In genomic region chr5:172420215-172420934, GRCh38 we compare ENCODE assay signal across 8 cellular contexts. TPM values are rescaled to one million over a fixed set of nuclear protein-coding genes. Genes with fewer than 3 reads are reported as not detected.
DNase-seq lines count a peak whose midpoint lies in the region; ATAC-seq and TF ChIP-seq lines count a peak whose summit lies in the region.

No MANE protein-coding gene starts in this region.

- no peak overlapping the region for H3K4me3 ChIP-seq in ACC112 (ENCODE audit: low read depth, low read length)
- no peak overlapping the region for H3K4me3 ChIP-seq in HEK293 (ENCODE audit: low read depth, low read length)
- H3K4me3 ChIP-seq in prostate gland = no peak overlapping the region

- H3K4me3 Mint-ChIP-seq in activated CD4-positive, alpha-beta memory T cell treated with anti-CD3 and anti-CD28 coated beads for 36 hours = no peak overlapping the region
- no peak overlapping the region for H3K4me3 Mint-ChIP-seq in stimulated activated memory B cell treated with anti-CD40 and anti-IgM and Interleukin-4, amounts not matched to agents 10 μg/mL and 1 μg/mL and 100 μg/mL, for 72 hours

- no peak overlapping the region for H3K27ac Mint-ChIP-seq in activated CD4-positive, alpha-beta memory T cell treated with anti-CD3 and anti-CD28 coated beads for 36 hours
- no peak overlapping the region for H3K27ac Mint-ChIP-seq in stimulated activated memory B cell treated with anti-CD40 and anti-IgM and Interleukin-4, amounts not matched to agents 10 μg/mL and 1 μg/mL and 100 μg/mL, for 72 hours

- no peak for ATAC-seq in stimulated activated memory B cell treated with anti-CD40 and anti-IgM and Interleukin-4, amounts not matched to agents 10 μg/mL and 1 μg/mL and 100 μg/mL, for 72 hours
- ATAC-seq in HG02571 (IDR thresholded peaks at IDR 0.05; ENCODE audit: unreplicated experiment) = no peak

- intact Hi-C loops in activated CD4-positive, alpha-beta memory T cell treated with anti-CD3 and anti-CD28 coated beads for 36 hours (cut with micrococcal nuclease) = no loop called here
- intact Hi-C loops in prostate gland (cut with DNase I) = no loop called here

- no peaks in the 10 kb centered on the region for H3K36me3 ChIP-seq in ACC112 (ENCODE audit: insufficient read depth, low read length)
- H3K36me3 ChIP-seq in HEK293 (ENCODE audit: control insufficient read depth in 2 of 2, insufficient read depth in 1 of 2, low read length in 2 of 2) = peaks cover 0 to 9% of the 10 kb centered on the region in 2 experiments; a peak in 1 of 3 replicates
- H3K36me3 ChIP-seq in prostate gland = no peaks in the 10 kb centered on the region

- H3K79me2 ChIP-seq in ACC112 (ENCODE audit: control insufficient read depth, insufficient read depth, low read length, unreplicated experiment) = peaks cover 38% of the 10 kb centered on the region

- POLR2A ChIA-PET in HEK293 (lab: Yijun Ruan, JAX) = no interaction called here
- POLR2A ChIA-PET in activated CD4-positive, alpha-beta memory T cell treated with anti-CD3 and anti-CD28 coated beads for 36 hours (lab: Charles Lee) = no interaction called here

- H3K4me1 Mint-ChIP-seq in activated CD4-positive, alpha-beta memory T cell treated with anti-CD3 and anti-CD28 coated beads for 36 hours (ENCODE audit: low read depth) = peaks cover 2% of the 10 kb centered on the region
- H3K4me1 Mint-ChIP-seq in stimulated activated memory B cell treated with anti-CD40 and anti-IgM and Interleukin-4, amounts not matched to agents 10 μg/mL and 1 μg/mL and 100 μg/mL, for 72 hours = no peaks in the 10 kb centered on the region

- H3K27ac ChIP-seq in ACC112 (ENCODE audit: low read depth, low read length) (peak overlapping the region; percentile 63), HEK293 (ENCODE audit: extremely low read depth, low read depth, low read length) (no peak overlapping the region), prostate gland (peak overlapping the region; percentile 74 to 83)

- H3K36me3 Mint-ChIP-seq in activated CD4-positive, alpha-beta memory T cell treated with anti-CD3 and anti-CD28 coated beads for 36 hours = no peaks in the 10 kb centered on the region
- H3K36me3 Mint-ChIP-seq in stimulated activated memory B cell treated with anti-CD40 and anti-IgM and Interleukin-4, amounts not matched to agents 10 μg/mL and 1 μg/mL and 100 μg/mL, for 72 hours = no peaks in the 10 kb centered on the region

- H3K9me3 ChIP-seq in HEK293 (ENCODE audit: control insufficient read depth, insufficient read depth, low read depth, low read length) (no peaks in the 10 kb centered on the region), prostate gland (no peaks in the 10 kb centered on the region)

- no peaks in the 10 kb centered on the region for H3K9me3 Mint-ChIP-seq in activated CD4-positive, alpha-beta memory T cell treated with anti-CD3 and anti-CD28 coated beads for 36 hours
- no peaks in the 10 kb centered on the region for H3K9me3 Mint-ChIP-seq in stimulated activated memory B cell treated with anti-CD40 and anti-IgM and Interleukin-4, amounts not matched to agents 10 μg/mL and 1 μg/mL and 100 μg/mL, for 72 hours

- TF ChIP-seq CTCF in HEK293 (tag by site-specific recombination; IDR thresholded peaks at IDR 0.05) (no peak), prostate gland (IDR thresholded peaks at IDR 0.05) (no peak)

- WGBS in prostate gland = 38% methylated on average over 10 of the region's 10 CpGs

- TF ChIP-seq POLR2A in prostate gland (IDR thresholded peaks at IDR 0.05) = peak; percentile 28

- CTCF ChIA-PET in HEK293 (lab: Yijun Ruan, JAX) = interaction anchor here (1.3 to 4.4 kb wide), 2 partner anchors 16 to 31 kb away, joined by 4 to 16 read pairs; no protein-coding TSS in a partner anchor
- CTCF ChIA-PET in activated CD4-positive, alpha-beta memory T cell treated with anti-CD3 and anti-CD28 coated beads for 36 hours (lab: Charles Lee) = interaction anchor here (1.4 kb wide), 1 partner anchor 31 kb away, joined by 5 read pairs; no protein-coding TSS in a partner anchor

- H3K27me3 Mint-ChIP-seq in activated CD4-positive, alpha-beta memory T cell treated with anti-CD3 and anti-CD28 coated beads for 36 hours = peaks cover 8% of the 10 kb centered on the region
- peaks cover 29% of the 10 kb centered on the region for H3K27me3 Mint-ChIP-seq in stimulated activated memory B cell treated with anti-CD40 and anti-IgM and Interleukin-4, amounts not matched to agents 10 μg/mL and 1 μg/mL and 100 μg/mL, for 72 hours

- DNase-seq in activated CD4-positive, alpha-beta memory T cell treated with anti-CD3 and anti-CD28 coated beads for 36 hours = peak; percentile 66
- DNase-seq in globus pallidus (ENCODE audit: low spot score) (peak; percentile 92), prostate gland (ENCODE audit: low spot score) (peak; percentile 74), COLO668 (lab: John Stamatoyannopoulos, UW; ENCODE audit: unreplicated experiment) (no peak)

- H3K27me3 ChIP-seq in ACC112 (ENCODE audit: insufficient read depth, low read length) (no peaks in the 10 kb centered on the region), prostate gland (replicated peaks; ENCODE audit: insufficient read depth) (no peaks in the 10 kb centered on the region)

- H3K4me1 ChIP-seq in ACC112 (ENCODE audit: control insufficient read depth, insufficient read depth, low read length, unreplicated experiment) (peaks cover 45% of the 10 kb centered on the region), HEK293 (ENCODE audit: control insufficient read depth, insufficient read depth, low read length) (no peaks in the 10 kb centered on the region), prostate gland (replicated peaks) (peaks cover 6% of the 10 kb centered on the region)

- H2AFZ ChIP-seq in ACC112 (ENCODE audit: low read length, unreplicated experiment) = no peak overlapping the region

TF ChIP-seq in HEK293, 187 proteins besides CTCF, POLR2A, EP300 and RAD21 (continues in another document):
- TF ChIP-seq ZNF707 (tag by site-specific recombination; IDR thresholded peaks at IDR 0.05) (no peak), SCRT1 (tag by site-specific recombination; IDR thresholded peaks at IDR 0.05; ENCODE audit: borderline replicate concordance) (no peak), ZNF530 (tag by site-specific recombination; IDR thresholded peaks at IDR 0.05; ENCODE audit: low read depth) (no peak), ZNF426 (tag by site-specific recombination; IDR thresholded peaks at IDR 0.05) (no peak), YY1 (tag by site-specific recombination; IDR thresholded peaks at IDR 0.05) (no peak), ZNF311 (tag by site-specific recombination; IDR thresholded peaks at IDR 0.05; ENCODE audit: borderline replicate concordance) (no peak), ZNF324 (tag by site-specific recombination; IDR thresholded peaks at IDR 0.05) (no peak), IKZF3 (tag by site-specific recombination; IDR thresholded peaks at IDR 0.05) (no peak), ZNF664 (tag by site-specific recombination; IDR thresholded peaks at IDR 0.05) (no peak), KLF9 (tag by site-specific recombination; IDR thresholded peaks at IDR 0.05; ENCODE audit: low read depth) (no peak), ZNF423 (tag by site-specific recombination; IDR thresholded peaks at IDR 0.05) (no peak)
- TF ChIP-seq, protein P1, sequence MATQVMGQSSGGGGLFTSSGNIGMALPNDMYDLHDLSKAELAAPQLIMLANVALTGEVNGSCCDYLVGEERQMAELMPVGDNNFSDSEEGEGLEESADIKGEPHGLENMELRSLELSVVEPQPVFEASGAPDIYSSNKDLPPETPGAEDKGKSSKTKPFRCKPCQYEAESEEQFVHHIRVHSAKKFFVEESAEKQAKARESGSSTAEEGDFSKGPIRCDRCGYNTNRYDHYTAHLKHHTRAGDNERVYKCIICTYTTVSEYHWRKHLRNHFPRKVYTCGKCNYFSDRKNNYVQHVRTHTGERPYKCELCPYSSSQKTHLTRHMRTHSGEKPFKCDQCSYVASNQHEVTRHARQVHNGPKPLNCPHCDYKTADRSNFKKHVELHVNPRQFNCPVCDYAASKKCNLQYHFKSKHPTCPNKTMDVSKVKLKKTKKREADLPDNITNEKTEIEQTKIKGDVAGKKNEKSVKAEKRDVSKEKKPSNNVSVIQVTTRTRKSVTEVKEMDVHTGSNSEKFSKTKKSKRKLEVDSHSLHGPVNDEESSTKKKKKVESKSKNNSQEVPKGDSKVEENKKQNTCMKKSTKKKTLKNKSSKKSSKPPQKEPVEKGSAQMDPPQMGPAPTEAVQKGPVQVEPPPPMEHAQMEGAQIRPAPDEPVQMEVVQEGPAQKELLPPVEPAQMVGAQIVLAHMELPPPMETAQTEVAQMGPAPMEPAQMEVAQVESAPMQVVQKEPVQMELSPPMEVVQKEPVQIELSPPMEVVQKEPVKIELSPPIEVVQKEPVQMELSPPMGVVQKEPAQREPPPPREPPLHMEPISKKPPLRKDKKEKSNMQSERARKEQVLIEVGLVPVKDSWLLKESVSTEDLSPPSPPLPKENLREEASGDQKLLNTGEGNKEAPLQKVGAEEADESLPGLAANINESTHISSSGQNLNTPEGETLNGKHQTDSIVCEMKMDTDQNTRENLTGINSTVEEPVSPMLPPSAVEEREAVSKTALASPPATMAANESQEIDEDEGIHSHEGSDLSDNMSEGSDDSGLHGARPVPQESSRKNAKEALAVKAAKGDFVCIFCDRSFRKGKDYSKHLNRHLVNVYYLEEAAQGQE (tag by site-specific recombination; IDR thresholded peaks at IDR 0.05) = peak; percentile 22; the same call in 1 of the 2 replicates
- TF ChIP-seq, protein P2, sequence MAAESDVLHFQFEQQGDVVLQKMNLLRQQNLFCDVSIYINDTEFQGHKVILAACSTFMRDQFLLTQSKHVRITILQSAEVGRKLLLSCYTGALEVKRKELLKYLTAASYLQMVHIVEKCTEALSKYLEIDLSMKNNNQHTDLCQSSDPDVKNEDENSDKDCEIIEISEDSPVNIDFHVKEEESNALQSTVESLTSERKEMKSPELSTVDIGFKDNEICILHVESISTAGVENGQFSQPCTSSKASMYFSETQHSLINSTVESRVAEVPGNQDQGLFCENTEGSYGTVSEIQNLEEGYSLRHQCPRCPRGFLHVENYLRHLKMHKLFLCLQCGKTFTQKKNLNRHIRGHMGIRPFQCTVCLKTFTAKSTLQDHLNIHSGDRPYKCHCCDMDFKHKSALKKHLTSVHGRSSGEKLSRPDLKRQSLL (tag by site-specific recombination; IDR thresholded peaks at IDR 0.05) = no peak

RNA-seq across cellular contexts. Expression of gene SH3PXD2B, which starts 34.0 kb away (rescaled TPM):
- 1 to 10 TPM in 1 of 2 experiments, under 1 TPM in 1; 0.99 to 1.1 TPM for total RNA-seq in activated CD4-positive, alpha-beta memory T cell treated with anti-CD3 and anti-CD28 coated beads for 36 hours
- 10 to 100 TPM; 15.8 to 38.0 TPM for total RNA-seq in prostate gland

Comparison
In these comparisons a context has a peak if more than half of its experiments do, and no peak if none do; other contexts are left out.
1. RNA of gene SH3PXD2B, which starts 34.0 kb away (total RNA-seq): 15.8 to 38.0 TPM in prostate gland; 0.99 to 1.1 TPM in activated CD4-positive, alpha-beta memory T cell treated with anti-CD3 and anti-CD28 coated beads for 36 hours; every median in the first group is over 4 times any median in the second.